In the genomic region with DNA sequence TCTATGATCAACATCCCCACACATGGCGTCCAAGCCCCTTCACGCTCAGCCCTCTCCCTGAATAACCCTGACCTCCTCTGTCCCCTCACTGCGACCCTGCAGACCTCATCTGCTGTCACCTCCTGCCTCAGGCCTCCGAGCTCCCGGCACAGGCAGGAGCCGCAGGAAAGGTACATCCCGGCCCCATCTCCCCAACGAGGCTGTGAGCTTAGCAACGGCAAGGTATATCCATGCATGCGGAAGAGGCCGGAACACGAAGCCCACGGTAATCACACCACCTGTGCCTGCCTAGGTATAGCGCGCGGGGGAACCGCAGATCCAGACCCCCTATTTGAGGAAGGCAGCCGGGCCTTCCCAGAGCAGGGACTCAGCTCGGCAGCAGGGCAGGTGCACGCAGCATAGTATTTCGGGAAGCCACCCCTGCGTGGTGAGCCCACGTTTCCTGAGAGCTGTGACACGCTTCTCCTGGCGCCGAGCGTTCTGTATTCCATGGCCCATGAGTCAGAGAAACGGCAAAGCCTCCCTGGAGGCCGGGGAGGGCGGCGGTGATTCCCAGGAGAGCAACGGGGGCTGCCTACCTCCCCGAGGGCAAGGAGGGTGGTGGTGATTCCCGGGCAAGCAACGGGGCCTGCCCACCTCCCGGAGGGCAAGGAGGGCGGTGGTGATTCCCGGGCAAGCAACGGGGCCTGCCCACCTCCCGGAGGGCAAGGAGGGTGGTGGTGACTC, we compare ENCODE assay signal across 21 cellular contexts.
"Had no signal": no experiment of that assay in that cellular context is flagged by ENCODE, and none has a peak within 500 bp of the region (broad histone marks: within the 10 kb centered on the region; RNA-seq: fewer than 3 reads in every experiment).

No MANE protein-coding gene starts in this region.

- H3K4me3 Mint-ChIP-seq: activated CD4-positive, alpha-beta memory T cell treated with anti-CD3 and anti-CD28 coated beads for 36 hours; dendritic cell treated with granulocyte-macrophage colony-stimulating factor and Interleukin-4, amounts not matched to agents 40 ng/mL and 50 ng/mL, for 4 days; immature natural killer cell; naive thymus-derived CD8-positive, alpha-beta T cell; T-helper 2 cell treated with Interferon-gamma antibody and Interleukin-4, amounts not matched to agents 5 μg/mL and 100 μg/mL, for 36 hours; WTC11 had no signal

- DNase-seq: activated CD4-positive, alpha-beta memory T cell treated with anti-CD3 and anti-CD28 coated beads for 36 hours; activated CD4-positive, alpha-beta T cell treated with anti-CD3 and anti-CD28 coated beads for 4 hours; activated naive CD4-positive, alpha-beta T cell treated with anti-CD3 and anti-CD28 coated beads, Interleukin-2, amount 50 U/mL, for 16 hours; cerebellar nuclear complex; effector memory CD4-positive, alpha-beta T cell; heart right ventricle; immature natural killer cell; mesenchymal stem cell; naive thymus-derived CD8-positive, alpha-beta T cell; stimulated activated CD4-positive, alpha-beta T cell treated with anti-CD3 and anti-CD28 coated beads, Interleukin-12 subunit alpha, Interleukin-12 subunit beta, amount 100 ng/mL, for 4 hours; stimulated activated CD4-positive, alpha-beta T cell treated with anti-CD3 and anti-CD28 coated beads, Interleukin-1b, Interleukin-23, amount 100 ng/mL, for 48 hours; stimulated activated CD8-positive, alpha-beta memory T cell treated with anti-CD3 and anti-CD28 coated beads, Interleukin-4, amount 100 ng/mL, for 48 hours; stimulated activated naive CD4-positive, alpha-beta T cell; thyroid gland had no signal

- H3K27me3 ChIP-seq: ascending aorta, esophagus muscularis mucosa, gastroesophageal sphincter, heart right ventricle, thyroid gland had no signal

- ATAC-seq: gastroesophageal sphincter; heart right ventricle; naive thymus-derived CD8-positive, alpha-beta T cell; WTC11 had no signal

- H3K27ac ChIP-seq: ascending aorta, heart right ventricle, SK-N-MC, thyroid gland had no signal

- H3K9me3 ChIP-seq: ascending aorta, esophagus muscularis mucosa, gastroesophageal sphincter, thyroid gland had no signal

- H3K4me1 Mint-ChIP-seq: immature natural killer cell, WTC11 had no signal

- H3K27me3 Mint-ChIP-seq: activated CD4-positive, alpha-beta memory T cell treated with anti-CD3 and anti-CD28 coated beads for 36 hours; dendritic cell treated with granulocyte-macrophage colony-stimulating factor and Interleukin-4, amounts not matched to agents 40 ng/mL and 50 ng/mL, for 4 days; naive thymus-derived CD8-positive, alpha-beta T cell had no signal

- H3K4me3 ChIP-seq: ascending aorta, esophagus muscularis mucosa, gastroesophageal sphincter, heart right ventricle, SK-N-MC, thyroid gland had no signal

- H3K27ac Mint-ChIP-seq: activated CD4-positive, alpha-beta memory T cell treated with anti-CD3 and anti-CD28 coated beads for 36 hours; dendritic cell treated with granulocyte-macrophage colony-stimulating factor and Interleukin-4, amounts not matched to agents 40 ng/mL and 50 ng/mL, for 4 days; immature natural killer cell; T-helper 2 cell treated with Interferon-gamma antibody and Interleukin-4, amounts not matched to agents 5 μg/mL and 100 μg/mL, for 36 hours; WTC11 had no signal

- H3K4me1 ChIP-seq: ascending aorta, thyroid gland had no signal

- H3K9me3 Mint-ChIP-seq: immature natural killer cell; naive thymus-derived CD8-positive, alpha-beta T cell had no signal

- H3K36me3 ChIP-seq: ascending aorta, thyroid gland had no signal
